Comparison of ENCODE assay signal across 11 cellular contexts in genomic region chr5:34585601-34586104, GRCh38.
DNase-seq lines count a peak whose midpoint lies in the region; ATAC-seq and TF ChIP-seq lines count a peak whose summit lies in the region.
"Had no signal": no experiment of that assay in that cellular context is flagged by ENCODE, and none has a peak within 500 bp of the region (broad histone marks: within the 10 kb centered on the region; RNA-seq: fewer than 3 reads in every experiment).

No MANE protein-coding gene starts in this region.

- no peak overlapping the region for H3K27ac Mint-ChIP-seq in activated T-helper 17 cell treated with anti-CD3 and anti-CD28 coated beads, Interleukin-2, amount 50 U/mL, for 72 hours
- H3K27ac Mint-ChIP-seq in stimulated activated naive CD8-positive, alpha-beta T cell treated with anti-CD3 and anti-CD28 coated beads, Interleukin-15, amount 100 ng/mL, for 72 hours = peak overlapping the region in 1 of 2 donors; percentile 7
- H3K27ac Mint-ChIP-seq: naive thymus-derived CD8-positive, alpha-beta T cell had no signal

- no peaks in the 10 kb centered on the region for H3K9me3 Mint-ChIP-seq in activated T-helper 17 cell treated with anti-CD3 and anti-CD28 coated beads, Interleukin-2, amount 50 U/mL, for 72 hours
- peaks cover 0 to 4% of the 10 kb centered on the region in 2 donors for H3K9me3 Mint-ChIP-seq in stimulated activated naive CD8-positive, alpha-beta T cell treated with anti-CD3 and anti-CD28 coated beads, Interleukin-15, amount 100 ng/mL, for 72 hours
- H3K9me3 Mint-ChIP-seq: naive thymus-derived CD8-positive, alpha-beta T cell had no signal

- 89 to 93% (median 90%) methylated on average over 5 of the region's 5 CpGs for WGBS in ovary, 3 donors

- H3K4me3 Mint-ChIP-seq in activated T-helper 17 cell treated with anti-CD3 and anti-CD28 coated beads, Interleukin-2, amount 50 U/mL, for 72 hours = no peak overlapping the region
- H3K4me3 Mint-ChIP-seq in stimulated activated naive CD8-positive, alpha-beta T cell treated with anti-CD3 and anti-CD28 coated beads, Interleukin-15, amount 100 ng/mL, for 72 hours = no peak overlapping the region
- H3K4me3 Mint-ChIP-seq: naive thymus-derived CD8-positive, alpha-beta T cell had no signal

- no peaks in the 10 kb centered on the region for H3K36me3 Mint-ChIP-seq in activated T-helper 17 cell treated with anti-CD3 and anti-CD28 coated beads, Interleukin-2, amount 50 U/mL, for 72 hours (ENCODE audit: low read depth)
- H3K36me3 Mint-ChIP-seq: naive thymus-derived CD8-positive, alpha-beta T cell had no signal

- no peaks in the 10 kb centered on the region for H3K36me3 ChIP-seq in ovary

- TF ChIP-seq EP300 in ovary (IDR thresholded peaks at IDR 0.05) = no peak

- H3K9me3 ChIP-seq in ovary = no peaks in the 10 kb centered on the region

- peaks cover 15% of the 10 kb centered on the region for H3K4me1 Mint-ChIP-seq in activated T-helper 17 cell treated with anti-CD3 and anti-CD28 coated beads, Interleukin-2, amount 50 U/mL, for 72 hours
- H3K4me1 Mint-ChIP-seq in stimulated activated naive CD8-positive, alpha-beta T cell treated with anti-CD3 and anti-CD28 coated beads, Interleukin-15, amount 100 ng/mL, for 72 hours = peaks cover 6% of the 10 kb centered on the region
- H3K4me1 Mint-ChIP-seq: naive thymus-derived CD8-positive, alpha-beta T cell had no signal

- no peak for TF ChIP-seq POLR2A in ovary (IDR thresholded peaks at IDR 0.05)

- TF ChIP-seq CTCF in ovary (IDR thresholded peaks at IDR 0.05) = no peak

- DNase-seq in NCI-H2171 treated with DMSO at 0.1 percent for 48 hours (lab: John Stamatoyannopoulos, UW) (peak; percentile 29), NCI-H2171 (lab: John Stamatoyannopoulos, UW) (no peak), hepatic stellate cell (ENCODE audit: low spot score) (peak; percentile 25), ureter (ENCODE audit: low spot score) (peak; percentile 65), ovary (no peak)
- no peak for DNase-seq in stimulated activated naive CD8-positive, alpha-beta T cell treated with anti-CD3 and anti-CD28 coated beads, Interleukin-15, amount 100 ng/mL, for 72 hours
- DNase-seq: ACHN; naive thymus-derived CD8-positive, alpha-beta T cell; NCI-H446 had no signal

- peak; percentile 20 for ATAC-seq in activated T-helper 17 cell treated with anti-CD3 and anti-CD28 coated beads, Interleukin-2, amount 50 U/mL, for 72 hours (replicated peaks)
- ATAC-seq in stimulated activated naive CD8-positive, alpha-beta T cell treated with anti-CD3 and anti-CD28 coated beads, Interleukin-15, amount 100 ng/mL, for 72 hours = no peak
- ATAC-seq in GM21423 (IDR thresholded peaks at IDR 0.05; ENCODE audit: unreplicated experiment) = no peak
- ATAC-seq: naive thymus-derived CD8-positive, alpha-beta T cell had no signal

- H3K4me3 ChIP-seq in ovary = no peak overlapping the region

- H3K27me3 Mint-ChIP-seq in activated T-helper 17 cell treated with anti-CD3 and anti-CD28 coated beads, Interleukin-2, amount 50 U/mL, for 72 hours = peaks cover 31% of the 10 kb centered on the region
- peaks cover 45% of the 10 kb centered on the region for H3K27me3 Mint-ChIP-seq in stimulated activated naive CD8-positive, alpha-beta T cell treated with anti-CD3 and anti-CD28 coated beads, Interleukin-15, amount 100 ng/mL, for 72 hours

- H3K27me3 ChIP-seq in ovary = no peaks in the 10 kb centered on the region

- intact Hi-C loops in ovary (cut with DNase I) = no loop called here

- H3K27ac ChIP-seq in ovary = no peak overlapping the region

- H3K4me1 ChIP-seq in ovary (ENCODE audit: insufficient read depth) = peaks cover 2% of the 10 kb centered on the region

Comparison
In these comparisons a context has a peak if more than half of its experiments do, and no peak if none do; other contexts are left out.
1. DNase-seq: peak in NCI-H2171 treated with DMSO at 0.1 percent for 48 hours (single experiment), hepatic stellate cell (single experiment) and ureter (single experiment); none in NCI-H2171 (single experiment), stimulated activated naive CD8-positive, alpha-beta T cell treated with anti-CD3 and anti-CD28 coated beads, Interleukin-15, amount 100 ng/mL, for 72 hours (0 of 2) and ovary (0 of 5).